In the genomic region with DNA sequence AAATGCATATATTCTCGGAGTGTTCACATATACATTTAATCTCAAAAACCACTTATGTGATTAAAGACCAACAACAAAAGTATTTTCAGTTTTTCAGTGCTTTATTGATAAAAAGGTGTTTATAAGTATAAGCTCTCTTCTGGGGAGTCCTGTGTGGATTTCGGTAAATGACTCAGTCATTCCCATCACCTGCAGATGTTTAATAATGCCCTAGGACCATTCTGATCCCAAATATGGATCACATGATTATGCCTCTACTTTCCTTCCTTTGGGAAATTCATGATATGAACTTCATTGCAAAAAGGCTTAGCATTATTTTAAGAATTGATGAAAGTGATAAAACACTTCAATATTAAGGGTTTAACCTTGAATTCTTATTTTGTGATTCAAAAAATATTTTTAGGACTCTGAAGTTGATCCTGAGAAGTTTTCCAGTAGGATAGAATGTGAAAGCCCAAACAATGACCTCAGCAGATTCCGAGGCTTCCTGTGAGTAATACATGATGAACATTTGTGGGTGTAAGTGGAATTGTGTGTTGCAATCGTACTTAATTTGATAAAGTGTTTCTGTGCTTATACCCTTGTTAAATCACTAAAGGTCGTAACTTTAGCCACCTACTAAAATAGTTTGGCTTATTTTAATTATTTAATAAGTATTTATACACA, we compare ENCODE assay signal across 10 cellular contexts. TPM values are rescaled to one million over a fixed set of nuclear protein-coding genes. Genes with fewer than 3 reads are reported as not detected.
DNase-seq lines count a peak whose midpoint lies in the region; ATAC-seq and TF ChIP-seq lines count a peak whose summit lies in the region.
"Had no signal": no experiment of that assay in that cellular context is flagged by ENCODE, and none has a peak within 500 bp of the region (broad histone marks: within the 10 kb centered on the region; RNA-seq: fewer than 3 reads in every experiment).

No MANE protein-coding gene starts in this region.

- no peaks in the 10 kb centered on the region for H3K27me3 ChIP-seq in adrenal gland

- ATAC-seq in left colon = no peak
- no peak for ATAC-seq in HG03175 (IDR thresholded peaks at IDR 0.05; ENCODE audit: unreplicated experiment)
- ATAC-seq: naive thymus-derived CD4-positive, alpha-beta T cell had no signal

- no peak for TF ChIP-seq CTCF in adrenal gland (IDR thresholded peaks at IDR 0.05)

- H3K4me1 ChIP-seq in adrenal gland (replicated peaks in 1 of 2) = peaks cover 10 to 13% of the 10 kb centered on the region in 2 donors

- WGBS in adrenal gland, 4 donors = 51 to 54% (median 52%) methylated on average over 5 of the region's 5 CpGs

- H3K36me3 ChIP-seq in adrenal gland (replicated peaks in 1 of 2) = peaks cover 0 to 10% of the 10 kb centered on the region in 2 donors

- DNase-seq in GM03348 (ENCODE audit: low spot score) (peak; percentile 68), adrenal gland (peak; percentile 24 to 61 (median 56)), glomerular endothelial cell (ENCODE audit: extremely low read depth, low read depth, low spot score) (peak; percentile 86), skeletal muscle cell (ENCODE audit: low read depth) (peak; percentile 82), substantia nigra (lab: John Stamatoyannopoulos, UW) (no peak), left colon (no peak)
- DNase-seq in activated effector memory CD4-positive, alpha-beta T cell treated with Interleukin-2 at 50 U/mL for 16 hours = no peak
- DNase-seq: naive thymus-derived CD4-positive, alpha-beta T cell; NCI-H1417 had no signal

- no peak for TF ChIP-seq POLR2A in adrenal gland (IDR thresholded peaks at IDR 0.05)

- intact Hi-C loops in adrenal gland (cut with DNase I) (no loop called here), left colon (cut with DNase I, micrococcal nuclease) (no loop called here)

- peak overlapping the region in 4 of 5 donors; percentile 35 to 71 (median 51) for H3K27ac ChIP-seq in adrenal gland
- H3K27ac ChIP-seq in substantia nigra (ENCODE audit: low read depth, low read length, poor library complexity, severe bottlenecking) = no peak overlapping the region

- H3K4me3 ChIP-seq in adrenal gland = no peak overlapping the region
- H3K4me3 ChIP-seq in skeletal muscle cell (ENCODE audit: low read depth, low read length) = no peak overlapping the region

- H3K9me3 ChIP-seq in adrenal gland (replicated peaks in 1 of 3) = no peaks in the 10 kb centered on the region

RNA-seq across cellular contexts. Expression of a gene that starts 40.2 kb away (rescaled TPM):
- total RNA-seq in adrenal gland = 10 to 100 TPM; 13.6 to 50.2 (median 31.0) TPM
- 10 to 100 TPM in 1 of 3 donors, 1 to 10 TPM in 2; 3.8 to 17.3 (median 5.0) TPM for polyA plus RNA-seq in adrenal gland
- 14.9 and 16.2 TPM in 2 replicates for total RNA-seq in glomerular endothelial cell
- 10 to 100 TPM in 1 of 2 donors, 1 to 10 TPM in 1; 9.1 to 15.1 TPM for total RNA-seq in left colon

Comparison
In these comparisons a context has a peak if more than half of its experiments do, and no peak if none do; other contexts are left out.
1. DNase-seq: peak in GM03348 (single experiment), adrenal gland (7 of 7), glomerular endothelial cell (single experiment) and skeletal muscle cell (single experiment); none in substantia nigra (0 of 49), left colon (0 of 2) and activated effector memory CD4-positive, alpha-beta T cell treated with Interleukin-2 at 50 U/mL for 16 hours (single experiment).